In genomic region chr1:213065800-213066199, GRCh38 we compare ENCODE assay signal across 21 cellular contexts.
"Had no signal": no experiment of that assay in that cellular context is flagged by ENCODE, and none has a peak within 500 bp of the region (broad histone marks: within the 10 kb centered on the region; RNA-seq: fewer than 3 reads in every experiment).

No MANE protein-coding gene starts in this region.

- H3K27ac Mint-ChIP-seq: mesothelial cell of epicardium, natural killer cell, neural progenitor cell, progenitor cell of endocrine pancreas had no signal

- DNase-seq: colonic mucosa; gastrocnemius medialis; heart right ventricle; islet precursor cell; mammary epithelial cell; natural killer cell; occipital lobe; pancreas; right cardiac atrium; small intestine; stimulated activated CD4-positive, alpha-beta T cell treated with anti-CD3 and anti-CD28 coated beads, Interleukin-12 subunit alpha, Interleukin-12 subunit beta, amount 100 ng/mL, for 4 hours; stimulated activated naive CD4-positive, alpha-beta T cell; stomach; substantia nigra; transverse colon had no signal

- H3K4me3 Mint-ChIP-seq: mesothelial cell of epicardium, natural killer cell, neural progenitor cell had no signal

- H3K9me3 ChIP-seq: colonic mucosa, gastrocnemius medialis, heart right ventricle, pancreas, stomach, thoracic aorta, transverse colon had no signal

- H3K4me1 ChIP-seq: colonic mucosa, gastrocnemius medialis, neural progenitor cell had no signal

- H3K27me3 ChIP-seq: colonic mucosa, gastrocnemius medialis, heart right ventricle, neural progenitor cell, pancreas, stomach, transverse colon had no signal

- H3K9ac ChIP-seq: neural progenitor cell had no signal

- ATAC-seq: esophagus mucosa, gastrocnemius medialis, heart right ventricle, left lobe of liver, natural killer cell, pancreas, right cardiac atrium had no signal

- FAIRE-seq: pancreas, small intestine had no signal

- H3K27me3 Mint-ChIP-seq: progenitor cell of endocrine pancreas had no signal

- H3K9me3 Mint-ChIP-seq: mesothelial cell of epicardium, natural killer cell had no signal

- H3K4me3 ChIP-seq: colonic mucosa, gastrocnemius medialis, heart right ventricle, neural progenitor cell, pancreas, stomach, thoracic aorta, transverse colon had no signal

- H3K27ac ChIP-seq: colonic mucosa, gastrocnemius medialis, heart right ventricle, neural progenitor cell, pancreas, stomach, thoracic aorta, transverse colon had no signal

- H3K36me3 Mint-ChIP-seq: mesothelial cell of epicardium, natural killer cell had no signal

- H3K36me3 ChIP-seq: colonic mucosa, gastrocnemius medialis, heart right ventricle, neural progenitor cell, pancreas, stomach, thoracic aorta, transverse colon had no signal

- H2AFZ ChIP-seq: neural progenitor cell had no signal
